Comparison of ENCODE assay signal across 38 cellular contexts in genomic region chr11:124209824-124210357, GRCh38. TPM values are rescaled to one million over a fixed set of nuclear protein-coding genes. Genes with fewer than 3 reads are reported as not detected.
"Had no signal": no experiment of that assay in that cellular context is flagged by ENCODE, and none has a peak within 500 bp of the region (broad histone marks: within the 10 kb centered on the region; RNA-seq: fewer than 3 reads in every experiment).

No MANE protein-coding gene starts in this region.

- H3K27me3 ChIP-seq: body of pancreas, brain microvascular endothelial cell, breast epithelium had no signal

- H3K4me3 ChIP-seq: body of pancreas, breast epithelium had no signal

- H3K9me3 ChIP-seq: body of pancreas, breast epithelium had no signal

- H3K9me3 Mint-ChIP-seq: activated B cell treated with CpG ODN at 0.5 μM for 24 hours; activated CD4-positive, alpha-beta memory T cell treated with anti-CD3 and anti-CD28 coated beads for 36 hours; activated CD4-positive, alpha-beta T cell treated with anti-CD3 and anti-CD28 coated beads, Interleukin-2, amount 10 ng/mL, durations not matched to agents 24 days and 14 days; activated CD8-positive, alpha-beta T cell treated with anti-CD3 and anti-CD28 coated beads for 36 hours; activated naive CD4-positive, alpha-beta T cell treated with anti-CD3 and anti-CD28 coated beads, Interleukin-2, amount 10 ng/mL, durations not matched to agents 7 days and 5 days; activated naive CD4-positive, alpha-beta T cell treated with anti-CD3 and anti-CD28 coated beads, Interleukin-2, amount 50 U/mL, for 24 hours; activated naive CD8-positive, alpha-beta T cell treated with anti-CD3 and anti-CD28 coated beads, Interleukin-2, amount 10 ng/mL, durations not matched to agents 7 days and 5 days; activated naive CD8-positive, alpha-beta T cell treated with anti-CD3 and anti-CD28 coated beads, Interleukin-2, amount 50 U/mL, for 24 hours; activated T-cell treated with anti-CD3 and anti-CD28 coated beads, Interleukin-2, amount 50 U/mL, for 4 hours; activated T-cell treated with anti-CD3 and anti-CD28 coated beads, Interleukin-2, amount 50 U/mL, for 72 hours; activated T-helper 1 cell treated with anti-CD3 and anti-CD28 coated beads, Interleukin-12 subunit alpha, Interleukin-12 subunit beta, Interleukin-2, Interleukin-4 antibody, amounts not matched to agents 30 ng/mL and 10 ng/mL and 1 ng/mL, durations not matched to agents 14 hours and 24 hours and 36 hours; activated T-helper 17 cell treated with anti-CD3 and anti-CD28 coated beads, Interleukin-2, amount 50 U/mL, for 72 hours; T-helper 1 cell treated with Interleukin-12 subunit alpha and Interleukin-12 subunit beta and Interleukin-4 antibody, amounts not matched to agents 30 μg/mL and 1 μg/mL, for 36 hours; T-helper 2 cell treated with Interferon-gamma antibody and Interleukin-4, amounts not matched to agents 5 μg/mL and 100 μg/mL, for 36 hours had no signal

- H3K36me3 Mint-ChIP-seq: activated CD4-positive, alpha-beta memory T cell treated with anti-CD3 and anti-CD28 coated beads for 36 hours; activated naive CD4-positive, alpha-beta T cell treated with anti-CD3 and anti-CD28 coated beads, Interleukin-2, amount 10 ng/mL, durations not matched to agents 7 days and 5 days; activated naive CD4-positive, alpha-beta T cell treated with anti-CD3 and anti-CD28 coated beads, Interleukin-2, amount 50 U/mL, for 24 hours; activated naive CD8-positive, alpha-beta T cell; activated naive CD8-positive, alpha-beta T cell treated with anti-CD3 and anti-CD28 coated beads, Interleukin-2, amount 10 ng/mL, durations not matched to agents 7 days and 5 days had no signal

- H3K27ac Mint-ChIP-seq: activated B cell treated with CpG ODN at 0.5 μM for 24 hours; activated CD4-positive, alpha-beta memory T cell treated with anti-CD3 and anti-CD28 coated beads for 36 hours; activated CD4-positive, alpha-beta T cell treated with anti-CD3 and anti-CD28 coated beads, Interleukin-2, amount 10 ng/mL, durations not matched to agents 24 days and 14 days; activated CD8-positive, alpha-beta T cell treated with anti-CD3 and anti-CD28 coated beads for 36 hours; activated naive CD4-positive, alpha-beta T cell treated with anti-CD3 and anti-CD28 coated beads, Interleukin-2, amount 10 ng/mL, durations not matched to agents 7 days and 5 days; activated naive CD4-positive, alpha-beta T cell treated with anti-CD3 and anti-CD28 coated beads, Interleukin-2, amount 50 U/mL, for 24 hours; activated naive CD8-positive, alpha-beta T cell; activated naive CD8-positive, alpha-beta T cell treated with anti-CD3 and anti-CD28 coated beads, Interleukin-2, amount 10 ng/mL, durations not matched to agents 7 days and 5 days; activated naive CD8-positive, alpha-beta T cell treated with anti-CD3 and anti-CD28 coated beads, Interleukin-2, amount 50 U/mL, for 24 hours; activated T-cell treated with anti-CD3 and anti-CD28 coated beads, Interleukin-2, amount 50 U/mL, for 72 hours; activated T-helper 1 cell treated with anti-CD3 and anti-CD28 coated beads, Interleukin-12 subunit alpha, Interleukin-12 subunit beta, Interleukin-2, Interleukin-4 antibody, amounts not matched to agents 30 ng/mL and 10 ng/mL and 1 ng/mL, durations not matched to agents 14 hours and 24 hours and 36 hours; activated T-helper 17 cell treated with anti-CD3 and anti-CD28 coated beads, Interleukin-2, amount 50 U/mL, for 72 hours; T-helper 1 cell treated with Interleukin-12 subunit alpha and Interleukin-12 subunit beta and Interleukin-4 antibody, amounts not matched to agents 30 μg/mL and 1 μg/mL, for 36 hours; T-helper 2 cell treated with Interferon-gamma antibody and Interleukin-4, amounts not matched to agents 5 μg/mL and 100 μg/mL, for 36 hours had no signal

- H3K4me1 ChIP-seq: body of pancreas, breast epithelium had no signal

- H3K27me3 Mint-ChIP-seq: activated B cell treated with CpG ODN at 0.5 μM for 24 hours; activated CD4-positive, alpha-beta memory T cell treated with anti-CD3 and anti-CD28 coated beads for 36 hours; activated naive CD4-positive, alpha-beta T cell treated with anti-CD3 and anti-CD28 coated beads, Interleukin-2, amount 10 ng/mL, durations not matched to agents 7 days and 5 days; activated naive CD8-positive, alpha-beta T cell; activated naive CD8-positive, alpha-beta T cell treated with anti-CD3 and anti-CD28 coated beads, Interleukin-2, amount 50 U/mL, for 24 hours had no signal

- H3K36me3 ChIP-seq: brain microvascular endothelial cell, breast epithelium had no signal

- ATAC-seq: activated CD8-positive, alpha-beta T cell treated with anti-CD3 and anti-CD28 coated beads for 36 hours; activated naive CD8-positive, alpha-beta T cell treated with anti-CD3 and anti-CD28 coated beads, Interleukin-2, amount 50 U/mL, for 24 hours; activated T-cell treated with anti-CD3 and anti-CD28 coated beads, Interleukin-2, amount 50 U/mL, for 4 hours; activated T-cell treated with anti-CD3 and anti-CD28 coated beads, Interleukin-2, amount 50 U/mL, for 72 hours; activated T-helper 17 cell treated with anti-CD3 and anti-CD28 coated beads, Interleukin-2, amount 50 U/mL, for 72 hours; body of pancreas had no signal

- H3K4me3 Mint-ChIP-seq: activated B cell treated with CpG ODN at 0.5 μM for 24 hours; activated CD4-positive, alpha-beta memory T cell treated with anti-CD3 and anti-CD28 coated beads for 36 hours; activated CD4-positive, alpha-beta T cell treated with anti-CD3 and anti-CD28 coated beads, Interleukin-2, amount 10 ng/mL, durations not matched to agents 24 days and 14 days; activated CD8-positive, alpha-beta T cell treated with anti-CD3 and anti-CD28 coated beads for 36 hours; activated naive CD4-positive, alpha-beta T cell treated with anti-CD3 and anti-CD28 coated beads, Interleukin-2, amount 10 ng/mL, durations not matched to agents 7 days and 5 days; activated naive CD4-positive, alpha-beta T cell treated with anti-CD3 and anti-CD28 coated beads, Interleukin-2, amount 50 U/mL, for 24 hours; activated naive CD8-positive, alpha-beta T cell; activated naive CD8-positive, alpha-beta T cell treated with anti-CD3 and anti-CD28 coated beads, Interleukin-2, amount 10 ng/mL, durations not matched to agents 7 days and 5 days; activated naive CD8-positive, alpha-beta T cell treated with anti-CD3 and anti-CD28 coated beads, Interleukin-2, amount 50 U/mL, for 24 hours; activated T-cell treated with anti-CD3 and anti-CD28 coated beads, Interleukin-2, amount 50 U/mL, for 4 hours; activated T-cell treated with anti-CD3 and anti-CD28 coated beads, Interleukin-2, amount 50 U/mL, for 72 hours; activated T-helper 1 cell treated with anti-CD3 and anti-CD28 coated beads, Interleukin-12 subunit alpha, Interleukin-12 subunit beta, Interleukin-2, Interleukin-4 antibody, amounts not matched to agents 30 ng/mL and 10 ng/mL and 1 ng/mL, durations not matched to agents 14 hours and 24 hours and 36 hours; activated T-helper 17 cell treated with anti-CD3 and anti-CD28 coated beads, Interleukin-2, amount 50 U/mL, for 72 hours; T-helper 1 cell treated with Interleukin-12 subunit alpha and Interleukin-12 subunit beta and Interleukin-4 antibody, amounts not matched to agents 30 μg/mL and 1 μg/mL, for 36 hours; T-helper 2 cell treated with Interferon-gamma antibody and Interleukin-4, amounts not matched to agents 5 μg/mL and 100 μg/mL, for 36 hours had no signal

- H3K27ac ChIP-seq: body of pancreas, brain microvascular endothelial cell, breast epithelium, VCaP had no signal

- H3K4me1 Mint-ChIP-seq: activated B cell treated with CpG ODN at 0.5 μM for 24 hours; activated CD4-positive, alpha-beta T cell treated with anti-CD3 and anti-CD28 coated beads, Interleukin-2, amount 10 ng/mL, durations not matched to agents 24 days and 14 days; activated naive CD4-positive, alpha-beta T cell treated with anti-CD3 and anti-CD28 coated beads, Interleukin-2, amount 10 ng/mL, durations not matched to agents 7 days and 5 days; activated naive CD4-positive, alpha-beta T cell treated with anti-CD3 and anti-CD28 coated beads, Interleukin-2, amount 50 U/mL, for 24 hours; activated naive CD8-positive, alpha-beta T cell treated with anti-CD3 and anti-CD28 coated beads, Interleukin-2, amount 10 ng/mL, durations not matched to agents 7 days and 5 days; activated naive CD8-positive, alpha-beta T cell treated with anti-CD3 and anti-CD28 coated beads, Interleukin-2, amount 50 U/mL, for 24 hours; activated T-helper 17 cell treated with anti-CD3 and anti-CD28 coated beads, Interleukin-2, amount 50 U/mL, for 72 hours had no signal

- DNase-seq: activated B cell treated with CpG ODN at 0.5 μM for 24 hours; activated CD4-positive, alpha-beta memory T cell treated with anti-CD3 and anti-CD28 coated beads for 36 hours; activated CD4-positive, alpha-beta T cell treated with anti-CD3 and anti-CD28 coated beads for 4 hours; activated CD4-positive, alpha-beta T cell treated with anti-CD3 and anti-CD28 coated beads, Interleukin-2, amount 10 ng/mL, durations not matched to agents 24 days and 14 days; activated CD4-positive, alpha-beta T cell treated with anti-CD3 and anti-CD28 coated beads, Interleukin-2, amount 50 U/mL, for 1 hour; activated CD4-positive, alpha-beta T cell treated with anti-CD3 and anti-CD28 coated beads, Interleukin-2, amount 50 U/mL, for 4 hours; activated CD4-positive, CD25-positive, alpha-beta regulatory T cell treated with anti-CD3 and anti-CD28 coated beads, Interleukin-2, amount 50 U/mL, for 72 hours; activated CD8-positive, alpha-beta memory T cell treated with anti-CD3 and anti-CD28 coated beads, Interleukin-2, amount 50 U/mL, for 4 hours; activated CD8-positive, alpha-beta T cell treated with anti-CD3 and anti-CD28 coated beads for 36 hours; activated effector memory CD4-positive, alpha-beta T cell treated with anti-CD3 and anti-CD28 coated beads, Interleukin-2, amount 50 U/mL, for 16 hours; activated gamma-delta T cell treated with Interleukin-2 at 50 U/mL for 16 hours; activated naive CD4-positive, alpha-beta T cell treated with anti-CD3 and anti-CD28 coated beads, Interleukin-2, amount 10 ng/mL, durations not matched to agents 7 days and 5 days; activated naive CD4-positive, alpha-beta T cell treated with Interleukin-2 at 50 U/mL for 16 hours; activated naive CD8-positive, alpha-beta T cell treated with anti-CD3 and anti-CD28 coated beads, Interleukin-2, amount 10 ng/mL, durations not matched to agents 7 days and 5 days; activated naive CD8-positive, alpha-beta T cell treated with anti-CD3 and anti-CD28 coated beads, Interleukin-2, amount 50 U/mL, for 24 hours; activated T-cell treated with anti-CD3 and anti-CD28 coated beads for 4 hours; activated T-cell treated with anti-CD3 and anti-CD28 coated beads, Interleukin-2, amount 50 U/mL, for 1 hour; activated T-cell treated with anti-CD3 and anti-CD28 coated beads, Interleukin-2, amount 50 U/mL, for 4 hours; activated T-cell treated with anti-CD3 and anti-CD28 coated beads, Interleukin-2, amount 50 U/mL, for 72 hours; aorta; body of pancreas; brain microvascular endothelial cell; central memory CD4-positive, alpha-beta T cell; SW 1271; T-helper 1 cell; T-helper 2 cell; T-helper 9 cell had no signal

RNA-seq across cellular contexts. Expression of gene OR10D3, which starts 26.7 kb away (rescaled TPM):
- total RNA-seq: activated B cell treated with CpG ODN at 0.5 μM for 24 hours; activated CD4-positive, alpha-beta memory T cell treated with anti-CD3 and anti-CD28 coated beads for 36 hours; activated CD4-positive, alpha-beta T cell treated with anti-CD3 and anti-CD28 coated beads, Interleukin-2, amount 10 ng/mL, durations not matched to agents 24 days and 14 days; activated CD8-positive, alpha-beta memory T cell treated with anti-CD3 and anti-CD28 coated beads for 36 hours; activated CD8-positive, alpha-beta T cell treated with anti-CD3 and anti-CD28 coated beads for 36 hours; activated naive CD8-positive, alpha-beta T cell treated with anti-CD3 and anti-CD28 coated beads, Interleukin-2, amount 10 ng/mL, durations not matched to agents 7 days and 5 days; activated T-cell treated with anti-CD3 and anti-CD28 coated beads, Interleukin-2, amount 50 U/mL, for 4 hours; activated T-cell treated with anti-CD3 and anti-CD28 coated beads, Interleukin-2, amount 50 U/mL, for 72 hours; activated T-helper 1 cell treated with anti-CD3 and anti-CD28 coated beads, Interleukin-12 subunit alpha, Interleukin-12 subunit beta, Interleukin-2, Interleukin-4 antibody, amounts not matched to agents 30 ng/mL and 10 ng/mL and 1 ng/mL, durations not matched to agents 14 hours and 24 hours and 36 hours; activated T-helper 17 cell treated with anti-CD3 and anti-CD28 coated beads, Interleukin-2, amount 50 U/mL, for 72 hours; aorta; astrocyte; body of pancreas; breast epithelium; cardiac septum had no signal

RNA-seq across cellular contexts. Expression of gene OR8G1, which starts 31.0 kb away (rescaled TPM):
- total RNA-seq: activated B cell treated with CpG ODN at 0.5 μM for 24 hours; activated CD4-positive, alpha-beta memory T cell treated with anti-CD3 and anti-CD28 coated beads for 36 hours; activated CD4-positive, alpha-beta T cell treated with anti-CD3 and anti-CD28 coated beads, Interleukin-2, amount 10 ng/mL, durations not matched to agents 24 days and 14 days; activated CD8-positive, alpha-beta memory T cell treated with anti-CD3 and anti-CD28 coated beads for 36 hours; activated CD8-positive, alpha-beta T cell treated with anti-CD3 and anti-CD28 coated beads for 36 hours; activated naive CD8-positive, alpha-beta T cell treated with anti-CD3 and anti-CD28 coated beads, Interleukin-2, amount 10 ng/mL, durations not matched to agents 7 days and 5 days; activated T-cell treated with anti-CD3 and anti-CD28 coated beads, Interleukin-2, amount 50 U/mL, for 4 hours; activated T-cell treated with anti-CD3 and anti-CD28 coated beads, Interleukin-2, amount 50 U/mL, for 72 hours; activated T-helper 1 cell treated with anti-CD3 and anti-CD28 coated beads, Interleukin-12 subunit alpha, Interleukin-12 subunit beta, Interleukin-2, Interleukin-4 antibody, amounts not matched to agents 30 ng/mL and 10 ng/mL and 1 ng/mL, durations not matched to agents 14 hours and 24 hours and 36 hours; activated T-helper 17 cell treated with anti-CD3 and anti-CD28 coated beads, Interleukin-2, amount 50 U/mL, for 72 hours; aorta; astrocyte; body of pancreas; breast epithelium; cardiac septum had no signal

RNA-seq across cellular contexts. Expression of gene OR8G5, which starts 46.3 kb away (rescaled TPM):
- total RNA-seq: activated B cell treated with CpG ODN at 0.5 μM for 24 hours; activated CD4-positive, alpha-beta memory T cell treated with anti-CD3 and anti-CD28 coated beads for 36 hours; activated CD4-positive, alpha-beta T cell treated with anti-CD3 and anti-CD28 coated beads, Interleukin-2, amount 10 ng/mL, durations not matched to agents 24 days and 14 days; activated CD8-positive, alpha-beta memory T cell treated with anti-CD3 and anti-CD28 coated beads for 36 hours; activated CD8-positive, alpha-beta T cell treated with anti-CD3 and anti-CD28 coated beads for 36 hours; activated naive CD8-positive, alpha-beta T cell treated with anti-CD3 and anti-CD28 coated beads, Interleukin-2, amount 10 ng/mL, durations not matched to agents 7 days and 5 days; activated T-cell treated with anti-CD3 and anti-CD28 coated beads, Interleukin-2, amount 50 U/mL, for 4 hours; activated T-cell treated with anti-CD3 and anti-CD28 coated beads, Interleukin-2, amount 50 U/mL, for 72 hours; activated T-helper 1 cell treated with anti-CD3 and anti-CD28 coated beads, Interleukin-12 subunit alpha, Interleukin-12 subunit beta, Interleukin-2, Interleukin-4 antibody, amounts not matched to agents 30 ng/mL and 10 ng/mL and 1 ng/mL, durations not matched to agents 14 hours and 24 hours and 36 hours; activated T-helper 17 cell treated with anti-CD3 and anti-CD28 coated beads, Interleukin-2, amount 50 U/mL, for 72 hours; aorta; astrocyte; body of pancreas; breast epithelium; cardiac septum had no signal
